In the genomic region with DNA sequence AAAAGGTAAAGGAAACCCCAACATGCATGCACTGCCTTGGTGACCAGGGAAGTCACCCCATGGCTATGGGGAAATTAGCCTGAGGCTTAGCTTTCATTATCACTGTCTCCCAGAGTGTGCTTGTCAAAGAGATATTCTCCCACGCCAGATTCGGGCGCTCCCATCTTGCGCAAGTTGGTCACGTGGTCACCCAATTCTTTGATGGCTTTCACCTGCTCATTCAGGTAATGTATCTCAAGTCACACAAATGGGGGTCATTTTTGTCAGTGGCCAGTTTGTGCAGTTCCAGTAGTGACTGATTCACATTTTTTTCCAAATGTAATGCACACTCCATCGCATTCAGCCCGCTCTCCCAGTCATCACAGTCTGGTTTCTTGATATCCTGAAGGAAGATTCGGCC, we compare ENCODE assay signal across 5 cellular contexts.
A peak's percentile ranks its signal among the peaks of the same experiment; 100 is the strongest.
DNase-seq lines count a peak whose midpoint lies in the region; ATAC-seq, FAIRE-seq and TF ChIP-seq lines count a peak whose summit lies in the region.
"Not testable (repeated sequence)": the region's sequence is repeated elsewhere in the genome, so short reads cannot be mapped to it uniquely, and the experiment has no call there.

No MANE protein-coding gene starts in this region.

- not testable (repeated sequence) for H3K27ac ChIP-seq in GM23248; PC-9; K562 (ENCODE audit: extremely low read depth, low read depth, low read length); HepG2 (ENCODE audit: extremely low read length, insufficient read depth, low read length)

- FAIRE-seq in K562 (lab: Jason Lieb, UNC); HepG2 (lab: Jason Lieb, UNC): not testable (repeated sequence)

- H3F3A ChIP-seq in GM23248 (ENCODE audit: insufficient read depth); PC-9 (ENCODE audit: insufficient read depth, low read depth): not testable (repeated sequence)

- TF ChIP-seq RAD21 in K562 (CRISPR knock-in tag; conservative IDR thresholded peaks at IDR 0.05 in 1 of 2, IDR thresholded peaks at IDR 0.05 in 1 of 2); HepG2 (CRISPR knock-in tag; IDR thresholded peaks at IDR 0.05): not testable (repeated sequence)

- H4K20me1 ChIP-seq in GM23248 (ENCODE audit: insufficient read depth); PC-9 (ENCODE audit: insufficient read depth); K562 (replicated peaks; ENCODE audit: control insufficient read depth, insufficient read depth, low read length); HepG2 (ENCODE audit: insufficient read depth, low read length): not testable (repeated sequence)

- intact Hi-C loops in PC-9 (cut with micrococcal nuclease; ENCODE audit: unreplicated experiment): loop anchor here (10.0 kb wide), 1 partner anchor 182 kb away; no protein-coding TSS in a partner anchor
- intact Hi-C loops in K562 (cut with micrococcal nuclease); HepG2 (cut with micrococcal nuclease; ENCODE audit: unreplicated experiment): not testable (repeated sequence)

- not testable (repeated sequence) for H3K9me3 ChIP-seq in GM23248 (ENCODE audit: low read depth); PC-9 (ENCODE audit: insufficient read depth, low read depth); K562 (replicated peaks; ENCODE audit: control insufficient read depth, insufficient read depth, low read depth, low read length); HepG2 (ENCODE audit: low read length)

- 94 to 98% methylated on average over 8 of the region's 8 CpGs for WGBS in GM23248 (ENCODE audit: low coverage in 1 of 2, low lambda C conversion rate in 2 of 2, missing lambda C conversion rate in 2 of 2), 2 experiments
- WGBS in K562 (ENCODE audit: insufficient coverage, low coverage, missing lambda C conversion rate): 10% methylated on average over 6 of the region's 8 CpGs
- WGBS in HepG2 (ENCODE audit: low lambda C conversion rate): 55% methylated on average over 8 of the region's 8 CpGs

- not testable (repeated sequence) for H3K79me2 ChIP-seq in GM23248 (ENCODE audit: insufficient read depth); PC-9 (ENCODE audit: low read depth); K562 (ENCODE audit: control insufficient read depth, insufficient read depth, low read length); HepG2 (ENCODE audit: insufficient read depth, low read length)

- H3K27me3 ChIP-seq in GM23248 (replicated peaks; ENCODE audit: insufficient read depth); PC-9 (ENCODE audit: insufficient read depth, low read depth); K562 (ENCODE audit: control insufficient read depth in 2 of 2, insufficient read depth in 2 of 2, low read length in 2 of 2); HepG2 (ENCODE audit: control insufficient read depth in 1 of 2, insufficient read depth in 2 of 2, low read length in 2 of 2): not testable (repeated sequence)

- H3K9me2 ChIP-seq in GM23248 (ENCODE audit: insufficient read depth); PC-9 (ENCODE audit: insufficient read depth): not testable (repeated sequence)

- not testable (repeated sequence) for DNase-seq in GM23248; PC-9; K562 (ENCODE audit: extremely low read depth in 1 of 4, low spot score in 3 of 4); HepG2 (ENCODE audit: low spot score)
- peak; percentile 47 for DNase-seq in OCI-M1 (lab: John Stamatoyannopoulos, UW)

- not testable (repeated sequence) for H3K9me1 ChIP-seq in K562 (ENCODE audit: control insufficient read depth, insufficient read depth, low read length)

- TF ChIP-seq EP300 in K562 (IDR thresholded peaks at IDR 0.05; ENCODE audit: low read length); HepG2 (IDR thresholded peaks at IDR 0.05; ENCODE audit: low read depth in 2 of 2, low read length in 2 of 2); HepG2 (CRISPR knock-in tag; IDR thresholded peaks at IDR 0.05; ENCODE audit: borderline replicate concordance): not testable (repeated sequence)

- not testable (repeated sequence) for H3K36me3 ChIP-seq in GM23248 (ENCODE audit: low read depth); PC-9 (ENCODE audit: low read depth); K562 (ENCODE audit: control insufficient read depth, insufficient read depth, low read length); HepG2 (replicated peaks in 1 of 2; ENCODE audit: control insufficient read depth in 1 of 2, insufficient read depth in 2 of 2, low read length in 2 of 2)

- peak overlapping the region; percentile 61 for H2AFZ ChIP-seq in GM23248
- H2AFZ ChIP-seq in PC-9; K562 (ENCODE audit: low read depth, low read length); HepG2 (ENCODE audit: low read length): not testable (repeated sequence)

- peak overlapping the region; percentile 53 for H3K4me3 ChIP-seq in GM23248
- peak overlapping the region; percentile 42; the same call in 1 of the 2 replicates for H3K4me3 ChIP-seq in PC-9
- H3K4me3 ChIP-seq in K562; HepG2 (replicated peaks in 1 of 3; ENCODE audit: insufficient read depth in 1 of 3, low read depth in 2 of 3, low read length in 3 of 3): not testable (repeated sequence)

- not testable (repeated sequence) for BruUV-seq in PC-9 (replicated peaks; lab: Mats Ljungman, UMichigan); K562 (replicated peaks; lab: Mats Ljungman, UMichigan); HepG2 (replicated peaks; lab: Mats Ljungman, UMichigan)

- H3K9ac ChIP-seq in GM23248; K562 (ENCODE audit: insufficient read depth in 1 of 2, low read depth in 2 of 2, low read length in 2 of 2); HepG2 (ENCODE audit: insufficient read depth, low read depth, low read length): not testable (repeated sequence)

- CTCF ChIA-PET in PC-9 (lab: Charles Lee); K562 (lab: Yijun Ruan, JAX; ENCODE audit: low intra/inter-chr PET ratio); HepG2 (lab: Yijun Ruan, JAX; ENCODE audit: low intra/inter-chr PET ratio, low total read pairs): not testable (repeated sequence)

- not testable (repeated sequence) for TF ChIP-seq POLR2A in K562 (conservative IDR thresholded peaks at IDR 0.05); HepG2 (IDR thresholded peaks at IDR 0.05; ENCODE audit: insufficient read depth in 1 of 2, low read depth in 2 of 2, low read length in 2 of 2)

- in situ Hi-C loops in GM23248 (cut with MboI); K562 (cut with MboI); HepG2 (cut with HindIII; ENCODE audit: extremely low pct_ligation_motif_present, low pct_unique_long_range_greater_than_20kb): not testable (repeated sequence)

- POLR2A ChIA-PET in PC-9 (lab: Charles Lee; ENCODE audit: unreplicated experiment); HepG2 (lab: Yijun Ruan, JAX): not testable (repeated sequence)
- POLR2A ChIA-PET in K562 (lab: Yijun Ruan, JAX): interaction anchor here (1.6 kb wide), 1 partner anchor 31 kb away, joined by 3 read pairs; no protein-coding TSS in a partner anchor

- H3K4me2 ChIP-seq in GM23248 (ENCODE audit: unreplicated experiment) (peak overlapping the region; percentile 59), PC-9 (peak overlapping the region; percentile 61)
- H3K4me2 ChIP-seq in K562 (ENCODE audit: insufficient read depth, low read length); HepG2 (ENCODE audit: low read depth, low read length): not testable (repeated sequence)

- not testable (repeated sequence) for H3K4me1 ChIP-seq in GM23248 (ENCODE audit: insufficient read depth); PC-9 (replicated peaks; ENCODE audit: insufficient read depth); K562 (replicated peaks in 1 of 2; ENCODE audit: control insufficient read depth in 2 of 2, insufficient read depth in 2 of 2, low read length in 2 of 2); HepG2 (ENCODE audit: insufficient read depth, low read length)

- TF ChIP-seq CTCF in PC-9 (conservative IDR thresholded peaks at IDR 0.05); K562 (IDR thresholded peaks at IDR 0.05 in 2 of 3, conservative IDR thresholded peaks at IDR 0.05 in 1 of 3; ENCODE audit: insufficient read depth in 2 of 3, low read depth in 1 of 3, low read length in 3 of 3); HepG2 (CRISPR knock-in tag; IDR thresholded peaks at IDR 0.05): not testable (repeated sequence)

- not testable (repeated sequence) for ATAC-seq in K562, HepG2

TF ChIP-seq in HepG2, 621 proteins besides CTCF, POLR2A, EP300 and RAD21:
- TF ChIP-seq RAD51 (IDR thresholded peaks at IDR 0.05; ENCODE audit: borderline replicate concordance): peak; percentile 47; the same call in 1 of the 2 replicates
